Comparison of ENCODE assay signal across 16 cellular contexts in genomic region chr3:48528043-48528442, GRCh38. TPM values are rescaled to one million over a fixed set of nuclear protein-coding genes. Genes with fewer than 3 reads are reported as not detected.
"Had no signal": no experiment of that assay in that cellular context is flagged by ENCODE, and none has a peak within 500 bp of the region (broad histone marks: within the 10 kb centered on the region; RNA-seq: fewer than 3 reads in every experiment).

No MANE protein-coding gene starts in this region.

- DNase-seq: activated CD4-positive, alpha-beta T cell treated with anti-CD3 and anti-CD28 coated beads, Interleukin-2, amount 50 U/mL, for 4 hours; activated naive CD8-positive, alpha-beta T cell treated with anti-CD3 and anti-CD28 coated beads for 36 hours; activated T-cell treated with anti-CD3 and anti-CD28 coated beads, Interleukin-2, amount 50 U/mL, for 72 hours; amygdala; effector memory CD8-positive, alpha-beta T cell; left cardiac atrium; stimulated activated naive CD8-positive, alpha-beta T cell treated with anti-CD3 and anti-CD28 coated beads, Interleukin-15, Interleukin-2, amounts not matched to agents 100 U/mL and 50 U/mL, for 24 hours; substantia nigra; T-helper 1 cell; tibial artery; uterus had no signal

- H3K36me3 ChIP-seq: uterus had no signal

- H3K4me1 ChIP-seq: tibial artery, uterus had no signal

- H3K4me3 ChIP-seq: cardiac muscle cell, lung, tibial artery, uterus had no signal

- H3K27ac ChIP-seq: cardiac muscle cell, tibial artery, uterus, VCaP had no signal

- ATAC-seq: activated T-cell treated with anti-CD3 and anti-CD28 coated beads, Interleukin-2, amount 50 U/mL, for 72 hours; effector memory CD8-positive, alpha-beta T cell; stimulated activated naive CD8-positive, alpha-beta T cell treated with anti-CD3 and anti-CD28 coated beads, Interleukin-15, Interleukin-2, amounts not matched to agents 100 U/mL and 50 U/mL, for 24 hours had no signal

- H3K9me3 ChIP-seq: tibial artery, uterus had no signal

- H3K27me3 ChIP-seq: cardiac muscle cell, tibial artery, uterus had no signal

RNA-seq across cellular contexts. Expression of gene UCN2, which starts 35.5 kb away (rescaled TPM):
- total RNA-seq: activated CD8-positive, alpha-beta memory T cell treated with anti-CD3 and anti-CD28 coated beads for 36 hours; activated naive CD8-positive, alpha-beta T cell treated with anti-CD3 and anti-CD28 coated beads for 36 hours; activated T-cell treated with anti-CD3 and anti-CD28 coated beads, Interleukin-2, amount 50 U/mL, for 72 hours; dermis microvascular lymphatic vessel endothelial cell; left cardiac atrium had no signal
